In the genomic region with DNA sequence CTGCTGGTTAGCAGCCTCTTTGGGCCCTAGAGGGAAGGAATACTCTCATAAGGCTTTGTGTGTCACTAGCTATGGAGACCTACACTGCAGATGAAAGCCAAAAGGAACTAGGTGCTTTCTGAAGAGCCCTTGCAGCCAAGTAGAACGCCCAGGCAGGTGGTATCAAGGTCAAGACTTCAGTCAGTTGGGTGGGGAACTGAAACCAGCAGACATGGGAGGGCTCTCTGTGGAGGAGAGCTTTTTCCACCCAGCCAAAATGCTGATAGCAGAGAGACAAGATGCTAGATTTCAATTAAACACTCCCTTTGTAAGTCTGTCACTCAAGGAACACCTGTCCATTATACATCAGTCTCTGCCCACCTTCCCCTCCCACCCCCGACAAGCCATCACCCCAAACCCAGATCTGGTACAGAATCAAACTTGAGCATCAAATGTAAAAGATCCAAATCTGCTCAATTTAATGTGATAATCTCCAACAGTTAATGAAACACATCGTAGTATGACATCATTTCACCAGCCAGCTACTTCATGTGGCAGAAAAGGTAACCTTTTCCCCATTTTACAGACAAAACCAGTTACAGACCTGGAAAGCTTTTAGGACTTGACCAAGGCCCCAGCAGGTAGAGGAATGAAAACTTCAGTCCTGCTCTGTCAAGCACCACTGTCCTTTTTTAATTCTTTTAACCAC, we compare ENCODE assay signal across 1 cellular context.
TF ChIP-seq lines count a peak whose summit lies in the region.

No MANE protein-coding gene starts in this region.

TF ChIP-seq in HCT116, 20 proteins besides CTCF, POLR2A, EP300 and RAD21 (continued from another document):
- no peak for TF ChIP-seq EZH2phosphoT487 (IDR thresholded peaks at IDR 0.05; ENCODE audit: borderline replicate concordance)
- TF ChIP-seq SRF (IDR thresholded peaks at IDR 0.05; ENCODE audit: low read depth): no peak
- TF ChIP-seq EZH2 (IDR thresholded peaks at IDR 0.05): no peak
- TF ChIP-seq SP1 (IDR thresholded peaks at IDR 0.05; ENCODE audit: low read depth): no peak
- TF ChIP-seq POLR2AphosphoS5 (IDR thresholded peaks at IDR 0.05; ENCODE audit: low read depth, low read length): no peak
- no peak for TF ChIP-seq CBX3 (IDR thresholded peaks at IDR 0.05; ENCODE audit: low read depth)
- no peak for TF ChIP-seq TCF7L2 (IDR thresholded peaks at IDR 0.05; ENCODE audit: borderline replicate concordance, extremely low read depth, insufficient read depth, insufficient read length)
- TF ChIP-seq, protein P1, sequence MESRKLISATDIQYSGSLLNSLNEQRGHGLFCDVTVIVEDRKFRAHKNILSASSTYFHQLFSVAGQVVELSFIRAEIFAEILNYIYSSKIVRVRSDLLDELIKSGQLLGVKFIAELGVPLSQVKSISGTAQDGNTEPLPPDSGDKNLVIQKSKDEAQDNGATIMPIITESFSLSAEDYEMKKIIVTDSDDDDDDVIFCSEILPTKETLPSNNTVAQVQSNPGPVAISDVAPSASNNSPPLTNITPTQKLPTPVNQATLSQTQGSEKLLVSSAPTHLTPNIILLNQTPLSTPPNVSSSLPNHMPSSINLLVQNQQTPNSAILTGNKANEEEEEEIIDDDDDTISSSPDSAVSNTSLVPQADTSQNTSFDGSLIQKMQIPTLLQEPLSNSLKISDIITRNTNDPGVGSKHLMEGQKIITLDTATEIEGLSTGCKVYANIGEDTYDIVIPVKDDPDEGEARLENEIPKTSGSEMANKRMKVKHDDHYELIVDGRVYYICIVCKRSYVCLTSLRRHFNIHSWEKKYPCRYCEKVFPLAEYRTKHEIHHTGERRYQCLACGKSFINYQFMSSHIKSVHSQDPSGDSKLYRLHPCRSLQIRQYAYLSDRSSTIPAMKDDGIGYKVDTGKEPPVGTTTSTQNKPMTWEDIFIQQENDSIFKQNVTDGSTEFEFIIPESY (IDR thresholded peaks at IDR 0.05; ENCODE audit: extremely low read depth, insufficient replicate concordance, low read length): no peak
- TF ChIP-seq ELF1 (IDR thresholded peaks at IDR 0.05; ENCODE audit: borderline replicate concordance, low read depth): no peak
- no peak for TF ChIP-seq CEBPB (IDR thresholded peaks at IDR 0.05; ENCODE audit: low read depth)
- TF ChIP-seq ZFX (IDR thresholded peaks at IDR 0.05): no peak
- TF ChIP-seq FOSL1 (IDR thresholded peaks at IDR 0.05; ENCODE audit: low read depth): no peak
- TF ChIP-seq SIN3A (IDR thresholded peaks at IDR 0.05; ENCODE audit: low read depth): no peak
- TF ChIP-seq YY1 (IDR thresholded peaks at IDR 0.05; ENCODE audit: extremely low read depth, insufficient replicate concordance, low read depth, low read length): no peak
